In the genomic region with DNA sequence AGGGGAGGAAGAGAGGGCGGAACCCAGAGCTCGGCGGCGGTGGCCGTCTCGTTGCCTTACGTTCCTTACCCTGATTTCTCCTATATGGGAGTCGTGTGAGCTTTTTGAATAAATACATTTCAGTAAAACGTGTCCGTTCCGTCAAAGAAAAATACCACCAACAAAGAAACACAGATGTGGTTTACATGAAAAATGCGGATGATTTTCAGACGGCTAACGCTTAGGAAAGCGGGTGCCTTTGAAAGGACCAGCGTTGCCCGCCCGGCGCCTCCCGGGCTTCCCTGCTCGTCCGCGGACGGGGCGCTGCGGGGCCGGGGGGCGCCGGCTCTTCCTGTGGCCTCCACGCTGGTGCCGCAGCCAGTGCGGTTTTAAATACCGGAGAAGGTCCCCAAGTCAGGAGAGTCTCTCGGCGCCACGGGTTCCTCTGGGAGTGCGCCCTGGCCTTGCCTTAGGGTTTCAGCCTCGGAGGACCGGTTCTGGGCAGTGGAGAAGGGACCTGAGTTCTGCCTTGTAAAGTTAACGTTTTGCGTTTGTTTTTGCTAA, we compare ENCODE assay signal across 8 cellular contexts. TPM values are rescaled to one million over a fixed set of nuclear protein-coding genes. Genes with fewer than 3 reads are reported as not detected.
DNase-seq lines count a peak whose midpoint lies in the region; ATAC-seq and TF ChIP-seq lines count a peak whose summit lies in the region.

No MANE protein-coding gene starts in this region.

- peak; percentile 73 for DNase-seq in AG20443 (ENCODE audit: low spot score)
- DNase-seq in SHP77 treated with DMSO at 0.1 percent for 48 hours (lab: John Stamatoyannopoulos, UW): peak; percentile 83
- peak; percentile 86 for DNase-seq in adipocyte (ENCODE audit: low read depth)
- DNase-seq in right atrium auricular region (ENCODE audit: low spot score): peak; percentile 59
- DNase-seq in putamen (ENCODE audit: low spot score): peak; percentile 60
- no peak for DNase-seq in GM19240 (ENCODE audit: insufficient read length, low spot score)

- ATAC-seq in GM18907 (IDR thresholded peaks at IDR 0.05; ENCODE audit: unreplicated experiment) (peak; percentile 18), HG03442 (IDR thresholded peaks at IDR 0.05; ENCODE audit: unreplicated experiment) (peak; percentile 12)

- H3K4me1 ChIP-seq in adipocyte (ENCODE audit: control insufficient read depth, insufficient read depth, low read length) (peaks cover 15% of the 10 kb centered on the region), right atrium auricular region (peaks cover 0 to 25% of the 10 kb centered on the region in 2 donors)

- H3K4me3 ChIP-seq in adipocyte (ENCODE audit: low read length): peak overlapping the region; percentile 88
- H3K4me3 ChIP-seq in right atrium auricular region: peak overlapping the region; percentile 71 to 73

- TF ChIP-seq CTCF in right atrium auricular region (IDR thresholded peaks at IDR 0.05): no peak

- peak overlapping the region; percentile 97 to 99 for H3K27ac ChIP-seq in right atrium auricular region

- peak overlapping the region; percentile 92 for H3K9ac ChIP-seq in adipocyte (ENCODE audit: low read length)

- H3K27me3 ChIP-seq in adipocyte (replicated peaks; ENCODE audit: control insufficient read depth, insufficient read depth, low read length) (no peaks in the 10 kb centered on the region), right atrium auricular region (no peaks in the 10 kb centered on the region)

- H3K36me3 ChIP-seq in adipocyte (ENCODE audit: control insufficient read depth, insufficient read depth, low read length, severe bottlenecking) (peaks cover 28% of the 10 kb centered on the region), right atrium auricular region (peaks cover 8% of the 10 kb centered on the region)

- H3K9me3 ChIP-seq in adipocyte (ENCODE audit: control insufficient read depth, low read length) (no peaks in the 10 kb centered on the region), right atrium auricular region (no peaks in the 10 kb centered on the region)

RNA-seq across cellular contexts. Expression of a gene that starts 0.8 kb away (rescaled TPM):
- 10 to 100 TPM; 14.1 to 20.7 TPM for total RNA-seq in right atrium auricular region

RNA-seq across cellular contexts. Expression of a gene that starts 32.1 kb away (rescaled TPM):
- total RNA-seq in right atrium auricular region: 10 to 100 TPM; 13.9 to 19.6 TPM

RNA-seq across cellular contexts. Expression of a gene that starts 47.5 kb away (rescaled TPM):
- 10 to 100 TPM; 21.1 to 31.8 TPM for total RNA-seq in right atrium auricular region
